Comparison of ENCODE assay signal across 1 cellular context in genomic region chr17:8785547-8786412, GRCh38.
TF ChIP-seq lines count a peak whose summit lies in the region.

No MANE protein-coding gene starts in this region.

TF ChIP-seq in GM12878, 131 proteins besides CTCF, POLR2A, EP300 and RAD21 (continued from another document):
- TF ChIP-seq PBX3 (IDR thresholded peaks at IDR 0.05; ENCODE audit: insufficient replicate concordance, low read depth, low read length) (no peak), ZNF384 (IDR thresholded peaks at IDR 0.05; ENCODE audit: borderline replicate concordance, low read depth, low read length) (no peak), CBX3 (IDR thresholded peaks at IDR 0.05; ENCODE audit: borderline replicate concordance, low read depth) (no peak), HDAC2 (IDR thresholded peaks at IDR 0.05) (no peak), PML (IDR thresholded peaks at IDR 0.05; ENCODE audit: low read length) (no peak), YY1 (IDR thresholded peaks at IDR 0.05; ENCODE audit: low read depth, low read length) (peak; percentile 52), MXI1 (IDR thresholded peaks at IDR 0.05; ENCODE audit: low read depth, low read length) (no peak), MAX (IDR thresholded peaks at IDR 0.05; ENCODE audit: low read depth, low read length) (no peak), EGR1 (IDR thresholded peaks at IDR 0.05; ENCODE audit: borderline replicate concordance in 1 of 2, low read depth in 2 of 2, low read length in 2 of 2) (no peak), MYC (IDR thresholded peaks at IDR 0.05; ENCODE audit: insufficient read depth, insufficient read length, insufficient replicate concordance, low read length, severe bottlenecking) (no peak), ZBTB4 (CRISPR knock-in tag; IDR thresholded peaks at IDR 0.05) (no peak), FOS (IDR thresholded peaks at IDR 0.05; ENCODE audit: borderline replicate concordance, extremely low read depth, insufficient read length) (no peak), SMC3 (IDR thresholded peaks at IDR 0.05; ENCODE audit: borderline replicate concordance, low read length) (peak; percentile 57), IRF4 (IDR thresholded peaks at IDR 0.05; ENCODE audit: low read depth, low read length) (no peak)
- TF ChIP-seq, protein P1, sequence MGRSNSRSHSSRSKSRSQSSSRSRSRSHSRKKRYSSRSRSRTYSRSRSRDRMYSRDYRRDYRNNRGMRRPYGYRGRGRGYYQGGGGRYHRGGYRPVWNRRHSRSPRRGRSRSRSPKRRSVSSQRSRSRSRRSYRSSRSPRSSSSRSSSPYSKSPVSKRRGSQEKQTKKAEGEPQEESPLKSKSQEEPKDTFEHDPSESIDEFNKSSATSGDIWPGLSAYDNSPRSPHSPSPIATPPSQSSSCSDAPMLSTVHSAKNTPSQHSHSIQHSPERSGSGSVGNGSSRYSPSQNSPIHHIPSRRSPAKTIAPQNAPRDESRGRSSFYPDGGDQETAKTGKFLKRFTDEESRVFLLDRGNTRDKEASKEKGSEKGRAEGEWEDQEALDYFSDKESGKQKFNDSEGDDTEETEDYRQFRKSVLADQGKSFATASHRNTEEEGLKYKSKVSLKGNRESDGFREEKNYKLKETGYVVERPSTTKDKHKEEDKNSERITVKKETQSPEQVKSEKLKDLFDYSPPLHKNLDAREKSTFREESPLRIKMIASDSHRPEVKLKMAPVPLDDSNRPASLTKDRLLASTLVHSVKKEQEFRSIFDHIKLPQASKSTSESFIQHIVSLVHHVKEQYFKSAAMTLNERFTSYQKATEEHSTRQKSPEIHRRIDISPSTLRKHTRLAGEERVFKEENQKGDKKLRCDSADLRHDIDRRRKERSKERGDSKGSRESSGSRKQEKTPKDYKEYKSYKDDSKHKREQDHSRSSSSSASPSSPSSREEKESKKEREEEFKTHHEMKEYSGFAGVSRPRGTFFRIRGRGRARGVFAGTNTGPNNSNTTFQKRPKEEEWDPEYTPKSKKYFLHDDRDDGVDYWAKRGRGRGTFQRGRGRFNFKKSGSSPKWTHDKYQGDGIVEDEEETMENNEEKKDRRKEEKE (IDR thresholded peaks at IDR 0.05), result no peak
